ENCODE assay signal across 13 cellular contexts in genomic region chr4:163568835-163569234, GRCh38.
DNase-seq lines count a peak whose midpoint lies in the region; ATAC-seq and TF ChIP-seq lines count a peak whose summit lies in the region.
"Had no signal": no experiment of that assay in that cellular context is flagged by ENCODE, and none has a peak within 500 bp of the region (broad histone marks: within the 10 kb centered on the region; RNA-seq: fewer than 3 reads in every experiment).

No MANE protein-coding gene starts in this region.

- H3K27me3 ChIP-seq in left lung, result no peaks in the 10 kb centered on the region
- H3K27me3 ChIP-seq: body of pancreas, vagina had no signal

- ATAC-seq in GM18502 (IDR thresholded peaks at IDR 0.05; ENCODE audit: poor library complexity, unreplicated experiment) (peak; percentile 98), GM19467 (IDR thresholded peaks at IDR 0.05; ENCODE audit: unreplicated experiment) (peak; percentile 93), HG02852 (IDR thresholded peaks at IDR 0.05; ENCODE audit: unreplicated experiment) (peak; percentile 98), HG03460 (IDR thresholded peaks at IDR 0.05; ENCODE audit: unreplicated experiment) (peak; percentile 78), left lung (no peak)
- ATAC-seq: body of pancreas had no signal

- H3K4me1 ChIP-seq in left lung, result no peaks in the 10 kb centered on the region
- H3K4me1 ChIP-seq: body of pancreas, prostate gland, vagina had no signal

- no peak overlapping the region for H3K4me3 ChIP-seq in left lung
- H3K4me3 ChIP-seq: body of pancreas, PC-9, prostate gland, vagina had no signal

- DNase-seq in DMS53 treated with DMSO at 0.1 percent for 48 hours (lab: John Stamatoyannopoulos, UW; ENCODE audit: unreplicated experiment), result no peak
- DNase-seq in activated naive CD4-positive, alpha-beta T cell (lab: John Stamatoyannopoulos, UW), result no peak
- DNase-seq in left lung, result no peak
- DNase-seq in COR-L47 (lab: John Stamatoyannopoulos, UW), result no peak
- DNase-seq: activated CD4-positive, alpha-beta T cell treated with anti-CD3 and anti-CD28 coated beads for 48 hours; body of pancreas; PC-9 had no signal

- no peaks in the 10 kb centered on the region for H3K36me3 ChIP-seq in left lung
- H3K36me3 ChIP-seq: prostate gland, vagina had no signal

- H3K9me3 ChIP-seq in left lung, result no peaks in the 10 kb centered on the region
- H3K9me3 ChIP-seq: body of pancreas, prostate gland, vagina had no signal

- no peak overlapping the region for H3K27ac ChIP-seq in left lung
- H3K27ac ChIP-seq: body of pancreas, PC-9, prostate gland, vagina had no signal

- no peak for TF ChIP-seq CTCF in left lung (IDR thresholded peaks at IDR 0.05)

- intact Hi-C loops in left lung (cut with DNase I), result no loop called here
